Comparison of ENCODE assay signal across 21 cellular contexts in the genomic region with DNA sequence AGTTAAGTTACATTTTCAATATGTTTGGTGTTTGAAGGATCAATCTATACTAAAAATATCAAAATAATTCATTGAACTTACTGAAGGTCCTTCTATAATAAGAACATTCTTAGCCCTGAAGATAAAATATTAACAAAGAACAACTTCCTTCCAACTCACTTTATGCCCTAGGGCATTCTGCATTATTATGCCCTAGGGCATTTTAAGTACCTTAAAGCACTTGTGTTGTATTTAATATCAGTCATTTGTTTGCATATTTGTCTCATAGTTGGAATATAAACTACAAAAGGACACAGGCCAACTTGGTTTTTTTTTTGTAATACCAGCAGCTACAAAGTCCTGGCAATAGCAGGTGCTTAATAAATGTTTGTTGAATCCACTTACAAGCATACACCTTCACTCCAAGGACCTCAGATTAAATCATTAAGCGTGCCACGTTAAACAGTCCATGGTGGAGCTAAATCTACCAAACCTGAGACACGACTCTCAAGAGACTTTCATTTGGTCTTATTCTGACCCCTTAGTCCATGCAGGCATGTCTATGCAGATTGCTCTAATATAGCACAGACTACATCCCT.
"Had no signal": no experiment of that assay in that cellular context is flagged by ENCODE, and none has a peak within 500 bp of the region (broad histone marks: within the 10 kb centered on the region; RNA-seq: fewer than 3 reads in every experiment).

No MANE protein-coding gene starts in this region.

- H3K27me3 Mint-ChIP-seq: progenitor cell of endocrine pancreas; stimulated activated naive B cell treated with anti-CD40 and anti-IgM and Interleukin-4, amounts not matched to agents 10 μg/mL and 1 μg/mL and 100 μg/mL, for 72 hours had no signal

- ATAC-seq: natural killer cell; right cardiac atrium; sciatic nerve; stimulated activated naive B cell treated with anti-CD40 and anti-IgM and Interleukin-4, amounts not matched to agents 10 μg/mL and 1 μg/mL and 100 μg/mL, for 72 hours; stimulated activated naive CD8-positive, alpha-beta T cell treated with anti-CD3 and anti-CD28 coated beads, Interleukin-15, Interleukin-2, amounts not matched to agents 100 U/mL and 50 U/mL, for 24 hours had no signal

- H3K4me1 Mint-ChIP-seq: mesothelial cell of epicardium; naive B cell; natural killer cell; stimulated activated naive B cell treated with anti-CD40 and anti-IgM and Interleukin-4, amounts not matched to agents 10 μg/mL and 1 μg/mL and 100 μg/mL, for 72 hours had no signal

- H3K36me3 Mint-ChIP-seq: naive B cell; natural killer cell; stimulated activated naive B cell treated with anti-CD40 and anti-IgM and Interleukin-4, amounts not matched to agents 10 μg/mL and 1 μg/mL and 100 μg/mL, for 72 hours had no signal

- H3K27ac Mint-ChIP-seq: mesothelial cell of epicardium; naive B cell; natural killer cell; progenitor cell of endocrine pancreas; stimulated activated naive B cell treated with anti-CD40 and anti-IgM and Interleukin-4, amounts not matched to agents 10 μg/mL and 1 μg/mL and 100 μg/mL, for 72 hours had no signal

- H3K9me3 Mint-ChIP-seq: natural killer cell had no signal

- DNase-seq: islet precursor cell; mesendoderm; naive B cell; natural killer cell; ovary; retina; right cardiac atrium; stimulated activated CD4-positive, alpha-beta T cell treated with anti-CD3 and anti-CD28 coated beads, Interleukin-12 subunit alpha, Interleukin-12 subunit beta, amount 100 ng/mL, for 4 hours; stimulated activated CD4-positive, alpha-beta T cell treated with anti-CD3 and anti-CD28 coated beads, Interleukin-15, amount 100 ng/mL, for 24 hours; stimulated activated CD4-positive, alpha-beta T cell treated with anti-CD3 and anti-CD28 coated beads, Interleukin-2, amount 100 ng/mL, for 24 hours; stimulated activated CD4-positive, alpha-beta T cell treated with anti-CD3 and anti-CD28 coated beads, Interleukin-4, amount 100 ng/mL, for 1 hour; stimulated activated naive B cell treated with anti-CD40 and anti-IgM and Interleukin-4, amounts not matched to agents 10 μg/mL and 1 μg/mL and 100 μg/mL, for 72 hours; stimulated activated naive CD8-positive, alpha-beta T cell treated with anti-CD3 and anti-CD28 coated beads, Interleukin-15, Interleukin-2, amounts not matched to agents 100 U/mL and 50 U/mL, for 24 hours; stomach; testis; thyroid gland; transverse colon; upper lobe of left lung had no signal

- H3K4me3 Mint-ChIP-seq: mesothelial cell of epicardium; naive B cell; natural killer cell; stimulated activated naive B cell treated with anti-CD40 and anti-IgM and Interleukin-4, amounts not matched to agents 10 μg/mL and 1 μg/mL and 100 μg/mL, for 72 hours had no signal
